Comparison of ENCODE assay signal across 17 cellular contexts in genomic region chr11:27465629-27466028, GRCh38. TPM values are rescaled to one million over a fixed set of nuclear protein-coding genes. Genes with fewer than 3 reads are reported as not detected.
DNase-seq lines count a peak whose midpoint lies in the region; ATAC-seq and TF ChIP-seq lines count a peak whose summit lies in the region.
"Had no signal": no experiment of that assay in that cellular context is flagged by ENCODE, and none has a peak within 500 bp of the region (broad histone marks: within the 10 kb centered on the region; RNA-seq: fewer than 3 reads in every experiment).

No MANE protein-coding gene starts in this region.

- H3K27ac ChIP-seq in heart right ventricle = peak overlapping the region in 6 of 10 donors; percentile 18 to 51 (median 32)
- H3K27ac ChIP-seq: WERI-Rb-1 had no signal

- H3K27ac Mint-ChIP-seq in chondrocyte (ENCODE audit: unreplicated experiment) (peak overlapping the region; percentile 87), mesothelial cell of epicardium (peak overlapping the region; percentile 40), type B pancreatic cell (peak overlapping the region; percentile 58)
- H3K27ac Mint-ChIP-seq: activated T-helper 17 cell treated with anti-CD3 and anti-CD28 coated beads, Interleukin-2, amount 50 U/mL, for 72 hours; CD4-positive, CD25-positive, alpha-beta regulatory T cell; stimulated activated naive CD8-positive, alpha-beta T cell treated with anti-CD3 and anti-CD28 coated beads, Interleukin-15, amount 100 ng/mL, for 72 hours had no signal

- 35 to 48% methylated on average over 3 of the region's 3 CpGs for WGBS in heart right ventricle, 2 donors

- H3K27me3 ChIP-seq in heart right ventricle = no peaks in the 10 kb centered on the region

- H3K4me3 ChIP-seq in heart right ventricle = peak overlapping the region in 4 of 10 donors; percentile 3 to 13 (median 6)

- TF ChIP-seq CTCF in heart right ventricle (IDR thresholded peaks at IDR 0.05) (no peak), chondrocyte (IDR thresholded peaks at IDR 0.05) (no peak), mesothelial cell of epicardium (IDR thresholded peaks at IDR 0.05; ENCODE audit: unreplicated experiment) (no peak), type B pancreatic cell (conservative IDR thresholded peaks at IDR 0.05) (no peak)

- DNase-seq in heart right ventricle = no peak
- no peak for DNase-seq in left cardiac atrium
- no peak for DNase-seq in chondrocyte (ENCODE audit: low spot score)
- no peak for DNase-seq in mesothelial cell of epicardium (ENCODE audit: low spot score in 2 of 2, unreplicated experiment in 2 of 2)
- DNase-seq in type B pancreatic cell (ENCODE audit: extremely low spot score, unreplicated experiment) = no peak
- DNase-seq in central memory CD4-positive, alpha-beta T cell = no peak
- DNase-seq in medulla oblongata (ENCODE audit: extremely low spot score) = no peak
- DNase-seq: ACHN; CD4-positive, CD25-positive, alpha-beta regulatory T cell; IMR-90; MV-4-11; stimulated activated CD4-positive, alpha-beta T cell treated with anti-CD3 and anti-CD28 coated beads, Interleukin-15, amount 100 ng/mL, for 24 hours; stimulated activated naive CD8-positive, alpha-beta T cell treated with anti-CD3 and anti-CD28 coated beads, Interleukin-15, amount 100 ng/mL, for 72 hours; SW 1271; WERI-Rb-1 had no signal

- H3K36me3 ChIP-seq in heart right ventricle = no peaks in the 10 kb centered on the region
- H3K36me3 ChIP-seq: WERI-Rb-1 had no signal

- H3K9me3 ChIP-seq in heart right ventricle = peaks cover 0 to 3% (median 0%) of the 10 kb centered on the region in 11 donors

- no peaks in the 10 kb centered on the region for H3K27me3 Mint-ChIP-seq in chondrocyte (ENCODE audit: low read depth)
- H3K27me3 Mint-ChIP-seq in mesothelial cell of epicardium (ENCODE audit: low read depth) = peaks cover 1% of the 10 kb centered on the region
- peaks cover 6% of the 10 kb centered on the region for H3K27me3 Mint-ChIP-seq in type B pancreatic cell

- intact Hi-C loops in heart right ventricle (cut with DNase I) = loop anchor here in 3 of 10 donors (5.0 to 10.0 kb wide), 3 partner anchors 43 to 71 kb away; no protein-coding TSS in a partner anchor
- intact Hi-C loops in left cardiac atrium (cut with DNase I) = no loop called here

- H3K4me1 Mint-ChIP-seq in chondrocyte (ENCODE audit: low read depth) (peaks cover 87% of the 10 kb centered on the region), mesothelial cell of epicardium (peaks cover 66% of the 10 kb centered on the region), type B pancreatic cell (ENCODE audit: unreplicated experiment) (peaks cover 57% of the 10 kb centered on the region)
- H3K4me1 Mint-ChIP-seq: activated T-helper 17 cell treated with anti-CD3 and anti-CD28 coated beads, Interleukin-2, amount 50 U/mL, for 72 hours; stimulated activated naive CD8-positive, alpha-beta T cell treated with anti-CD3 and anti-CD28 coated beads, Interleukin-15, amount 100 ng/mL, for 72 hours had no signal

- H3K36me3 Mint-ChIP-seq in chondrocyte (ENCODE audit: low read depth) = no peaks in the 10 kb centered on the region
- no peaks in the 10 kb centered on the region for H3K36me3 Mint-ChIP-seq in mesothelial cell of epicardium
- no peaks in the 10 kb centered on the region for H3K36me3 Mint-ChIP-seq in type B pancreatic cell
- H3K36me3 Mint-ChIP-seq: CD4-positive, CD25-positive, alpha-beta regulatory T cell had no signal

- H3K4me3 Mint-ChIP-seq in chondrocyte (ENCODE audit: unreplicated experiment) (no peak overlapping the region), mesothelial cell of epicardium (no peak overlapping the region), type B pancreatic cell (peak overlapping the region; percentile 50)
- H3K4me3 Mint-ChIP-seq: activated T-helper 17 cell treated with anti-CD3 and anti-CD28 coated beads, Interleukin-2, amount 50 U/mL, for 72 hours; CD4-positive, CD25-positive, alpha-beta regulatory T cell; stimulated activated naive CD8-positive, alpha-beta T cell treated with anti-CD3 and anti-CD28 coated beads, Interleukin-15, amount 100 ng/mL, for 72 hours had no signal

- peaks cover 0 to 59% (median 35%) of the 10 kb centered on the region in 9 donors for H3K4me1 ChIP-seq in heart right ventricle

- H3K9me3 Mint-ChIP-seq in chondrocyte (ENCODE audit: low read depth) (no peaks in the 10 kb centered on the region), mesothelial cell of epicardium (no peaks in the 10 kb centered on the region), type B pancreatic cell (no peaks in the 10 kb centered on the region)
- H3K9me3 Mint-ChIP-seq: activated T-helper 17 cell treated with anti-CD3 and anti-CD28 coated beads, Interleukin-2, amount 50 U/mL, for 72 hours; stimulated activated naive CD8-positive, alpha-beta T cell treated with anti-CD3 and anti-CD28 coated beads, Interleukin-15, amount 100 ng/mL, for 72 hours had no signal

- ATAC-seq in heart right ventricle = peak in 2 of 8 donors; percentile 26 to 38
- no peak for ATAC-seq in left cardiac atrium
- no peak for ATAC-seq in HG03460 (IDR thresholded peaks at IDR 0.05; ENCODE audit: unreplicated experiment)
- ATAC-seq: activated T-helper 17 cell treated with anti-CD3 and anti-CD28 coated beads, Interleukin-2, amount 50 U/mL, for 72 hours; stimulated activated naive CD8-positive, alpha-beta T cell treated with anti-CD3 and anti-CD28 coated beads, Interleukin-15, amount 100 ng/mL, for 72 hours had no signal

RNA-seq across cellular contexts. Expression of gene LGR4, which starts 7.0 kb away (rescaled TPM):
- total RNA-seq in heart right ventricle (10 to 100 TPM; 13.6 to 41.0 (median 23.3) TPM), left cardiac atrium (10 to 100 TPM; 29.0 to 33.3 TPM), chondrocyte (34.2 to 69.6 TPM (median 36.2 TPM) in 3 replicates), mesothelial cell of epicardium (26.8 to 28.2 TPM (median 27.5 TPM) in 3 replicates), type B pancreatic cell (ENCODE audit: low replicate concordance) (39.6 and 54.5 TPM in 2 replicates)
- 10 to 100 TPM in 1 of 2 donors, 1 to 10 TPM in 1; 6.0 to 16.8 TPM for polyA plus RNA-seq in heart right ventricle

RNA-seq across cellular contexts. Expression of gene LIN7C, which starts 40.9 kb away (rescaled TPM):
- total RNA-seq in heart right ventricle (10 to 100 TPM; 13.9 to 22.3 (median 17.6) TPM), left cardiac atrium (10 to 100 TPM; 15.4 to 24.2 TPM), chondrocyte (18.1 to 20.4 TPM (median 18.6 TPM) in 3 replicates), mesothelial cell of epicardium (26.0 to 27.8 TPM (median 26.5 TPM) in 3 replicates), type B pancreatic cell (ENCODE audit: low replicate concordance) (30.1 and 31.1 TPM in 2 replicates)
- 1 to 10 TPM; 3.4 to 5.9 TPM for polyA plus RNA-seq in heart right ventricle
